In the genomic region with DNA sequence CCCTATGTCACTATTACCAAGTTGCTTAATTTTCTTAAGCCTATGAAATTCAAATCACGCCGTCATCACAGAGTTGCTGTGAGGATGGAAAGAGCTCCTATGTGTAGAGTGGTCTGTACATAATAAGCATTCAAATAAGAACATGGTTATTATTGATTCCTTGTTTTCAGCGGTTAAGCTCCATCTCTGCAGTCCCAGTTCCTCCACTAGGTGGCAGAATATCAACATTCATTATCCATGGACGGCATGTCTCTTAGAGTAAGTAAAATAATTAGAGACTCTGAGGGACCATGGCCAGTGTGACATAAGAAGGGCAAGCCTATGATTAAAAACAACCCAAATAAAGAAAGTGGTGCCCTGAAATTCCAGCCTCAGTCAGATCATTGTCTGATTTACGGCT, we compare ENCODE assay signal across 8 cellular contexts.
A peak's percentile ranks its signal among the peaks of the same experiment; 100 is the strongest.
DNase-seq lines count a peak whose midpoint lies in the region; ATAC-seq and TF ChIP-seq lines count a peak whose summit lies in the region.

No MANE protein-coding gene starts in this region.

- H3K36me3 Mint-ChIP-seq in CD4-positive, alpha-beta T cell (ENCODE audit: low read depth) = no peaks in the 10 kb centered on the region
- no peaks in the 10 kb centered on the region for H3K36me3 Mint-ChIP-seq in activated CD4-positive, alpha-beta T cell treated with anti-CD3 and anti-CD28 coated beads, Interleukin-2, amount 10 ng/mL, durations not matched to agents 24 days and 14 days (ENCODE audit: low read depth)

- H3K18ac ChIP-seq in trophoblast cell (ENCODE audit: low read length) = no peak overlapping the region

- no peak overlapping the region for H3K23ac ChIP-seq in trophoblast cell (ENCODE audit: low read length)

- H3K9me3 ChIP-seq in CD4-positive, alpha-beta T cell (ENCODE audit: control insufficient read depth, low read length) = no peaks in the 10 kb centered on the region
- H3K9me3 ChIP-seq in trophoblast cell (ENCODE audit: insufficient read depth, low read depth, low read length) = no peaks in the 10 kb centered on the region

- POLR2A ChIA-PET in CD4-positive, alpha-beta T cell (lab: Charles Lee) = no interaction called here

- H4K91ac ChIP-seq in trophoblast cell (ENCODE audit: low read depth, low read length) = no peak overlapping the region

- no peaks in the 10 kb centered on the region for H3K79me1 ChIP-seq in trophoblast cell (ENCODE audit: low read length)

- H3K79me2 ChIP-seq in trophoblast cell (ENCODE audit: control insufficient read depth, insufficient read depth, low read length, poor library complexity) = no peaks in the 10 kb centered on the region

- CTCF ChIA-PET in CD4-positive, alpha-beta T cell (lab: Charles Lee) = interaction anchor here (0.6 to 1.1 kb wide), 3 partner anchors 10 to 448 kb away, joined by 3 to 4 read pairs (median 3); no protein-coding TSS in a partner anchor

- no peak overlapping the region for H3K4me3 Mint-ChIP-seq in CD4-positive, alpha-beta T cell
- H3K4me3 Mint-ChIP-seq in activated CD4-positive, alpha-beta T cell treated with anti-CD3 and anti-CD28 coated beads, Interleukin-2, amount 10 ng/mL, durations not matched to agents 24 days and 14 days = no peak overlapping the region

- no peak overlapping the region for H4K12ac ChIP-seq in trophoblast cell (ENCODE audit: low read depth, low read length)

- DNase-seq in CD4-positive, alpha-beta T cell = peak in 4 of 10 experiments; percentile 0 to 8 (median 3)
- peak; percentile 10 for DNase-seq in NCI-H2029 treated with DMSO at 0.1 percent for 48 hours (lab: John Stamatoyannopoulos, UW)
- peak; percentile 67 for DNase-seq in activated CD4-positive, alpha-beta T cell treated with anti-CD3 and anti-CD28 coated beads, Interleukin-2, amount 10 ng/mL, durations not matched to agents 24 days and 14 days
- DNase-seq in fibroblast of villous mesenchyme (ENCODE audit: low read depth) = peak; percentile 51
- DNase-seq in trophoblast cell = peak; percentile 10 to 78

- H4K8ac ChIP-seq in trophoblast cell (ENCODE audit: low read depth, low read length) = no peak overlapping the region

- H3K4me1 ChIP-seq in trophoblast cell (ENCODE audit: control insufficient read depth in 1 of 2, insufficient read depth in 2 of 2, low read length in 2 of 2) = no peaks in the 10 kb centered on the region

- no peak for ATAC-seq in CD4-positive, alpha-beta T cell (ENCODE audit: poor library complexity)
- ATAC-seq in GM19467 (IDR thresholded peaks at IDR 0.05; ENCODE audit: unreplicated experiment) = peak; percentile 79
- no peak for ATAC-seq in HG02759 (IDR thresholded peaks at IDR 0.05; ENCODE audit: unreplicated experiment)
- no peak for ATAC-seq in GM19397 (IDR thresholded peaks at IDR 0.05; ENCODE audit: unreplicated experiment)

- H3K27ac ChIP-seq in CD4-positive, alpha-beta T cell (ENCODE audit: low read depth, low read length) = no peak overlapping the region
- no peak overlapping the region for H3K27ac ChIP-seq in trophoblast cell (ENCODE audit: low read depth, low read length)

- H2AFZ ChIP-seq in trophoblast cell (ENCODE audit: insufficient read depth, low read length, poor library complexity) = no peak overlapping the region

- H3K4me3 ChIP-seq in fibroblast of villous mesenchyme (ENCODE audit: low read depth, low read length) = no peak overlapping the region
- no peak overlapping the region for H3K4me3 ChIP-seq in trophoblast cell (ENCODE audit: low read depth, low read length)

- H2AK5ac ChIP-seq in trophoblast cell (ENCODE audit: low read length) = no peak overlapping the region

- H3K36me3 ChIP-seq in trophoblast cell (ENCODE audit: control insufficient read depth in 1 of 2, insufficient read depth in 2 of 2, low read length in 2 of 2) = no peaks in the 10 kb centered on the region

- no peak overlapping the region for H3K9ac ChIP-seq in trophoblast cell (ENCODE audit: low read length)

- H2BK5ac ChIP-seq in trophoblast cell (ENCODE audit: low read depth, low read length, poor library complexity) = no peak overlapping the region

- no peaks in the 10 kb centered on the region for H3K4me1 Mint-ChIP-seq in CD4-positive, alpha-beta T cell (ENCODE audit: low read depth)
- no peaks in the 10 kb centered on the region for H3K4me1 Mint-ChIP-seq in activated CD4-positive, alpha-beta T cell treated with anti-CD3 and anti-CD28 coated beads, Interleukin-2, amount 10 ng/mL, durations not matched to agents 24 days and 14 days

- no peak overlapping the region for H2BK12ac ChIP-seq in trophoblast cell (ENCODE audit: low read length)

- no peak overlapping the region for H3K27ac Mint-ChIP-seq in CD4-positive, alpha-beta T cell
- H3K27ac Mint-ChIP-seq in activated CD4-positive, alpha-beta T cell treated with anti-CD3 and anti-CD28 coated beads, Interleukin-2, amount 10 ng/mL, durations not matched to agents 24 days and 14 days = no peak overlapping the region

- peaks cover 11% of the 10 kb centered on the region for H3K27me3 Mint-ChIP-seq in CD4-positive, alpha-beta T cell
- H3K27me3 Mint-ChIP-seq in activated CD4-positive, alpha-beta T cell treated with anti-CD3 and anti-CD28 coated beads, Interleukin-2, amount 10 ng/mL, durations not matched to agents 24 days and 14 days = no peaks in the 10 kb centered on the region

- H3K4me2 ChIP-seq in trophoblast cell (ENCODE audit: low read length) = no peak overlapping the region

- no peak overlapping the region for H3K4ac ChIP-seq in trophoblast cell (ENCODE audit: low read depth, low read length)

- WGBS in trophoblast cell (ENCODE audit: extremely low coverage, insufficient coverage, insufficient read length) = no CpG with 5 or more reads among the region's 5 CpGs

- H3K27me3 ChIP-seq in CD4-positive, alpha-beta T cell (ENCODE audit: control insufficient read depth, insufficient read depth, low read length) = no peaks in the 10 kb centered on the region
- no peaks in the 10 kb centered on the region for H3K27me3 ChIP-seq in trophoblast cell (ENCODE audit: insufficient read depth, low read length)

- intact Hi-C loops in CD4-positive, alpha-beta T cell (cut with DNase I, micrococcal nuclease) = loop anchor here in 1 of 2 experiments (2.0 to 5.0 kb wide), 3 partner anchors 448 to 1135 kb away; no protein-coding TSS in a partner anchor
- intact Hi-C loops in activated CD4-positive, alpha-beta T cell treated with anti-CD3 and anti-CD28 coated beads, Interleukin-2, amount 10 ng/mL, durations not matched to agents 24 days and 14 days (cut with micrococcal nuclease) = loop anchor here (1.0 kb wide), 1 partner anchor 349 kb away; no protein-coding TSS in a partner anchor

- TF ChIP-seq CTCF in CD4-positive, alpha-beta T cell (IDR thresholded peaks at IDR 0.05) = peak; percentile 66
- TF ChIP-seq CTCF in fibroblast of villous mesenchyme (IDR thresholded peaks at IDR 0.05; ENCODE audit: insufficient read depth, low read depth, low read length) = peak; percentile 59

- no peaks in the 10 kb centered on the region for H3K9me3 Mint-ChIP-seq in CD4-positive, alpha-beta T cell
- no peaks in the 10 kb centered on the region for H3K9me3 Mint-ChIP-seq in activated CD4-positive, alpha-beta T cell treated with anti-CD3 and anti-CD28 coated beads, Interleukin-2, amount 10 ng/mL, durations not matched to agents 24 days and 14 days

- no peak overlapping the region for H3K14ac ChIP-seq in trophoblast cell (ENCODE audit: low read length)

- no peak overlapping the region for H2BK120ac ChIP-seq in trophoblast cell (ENCODE audit: insufficient read depth, low read length, poor library complexity)
